ENCODE assay signal across 16 cellular contexts in the genomic region with DNA sequence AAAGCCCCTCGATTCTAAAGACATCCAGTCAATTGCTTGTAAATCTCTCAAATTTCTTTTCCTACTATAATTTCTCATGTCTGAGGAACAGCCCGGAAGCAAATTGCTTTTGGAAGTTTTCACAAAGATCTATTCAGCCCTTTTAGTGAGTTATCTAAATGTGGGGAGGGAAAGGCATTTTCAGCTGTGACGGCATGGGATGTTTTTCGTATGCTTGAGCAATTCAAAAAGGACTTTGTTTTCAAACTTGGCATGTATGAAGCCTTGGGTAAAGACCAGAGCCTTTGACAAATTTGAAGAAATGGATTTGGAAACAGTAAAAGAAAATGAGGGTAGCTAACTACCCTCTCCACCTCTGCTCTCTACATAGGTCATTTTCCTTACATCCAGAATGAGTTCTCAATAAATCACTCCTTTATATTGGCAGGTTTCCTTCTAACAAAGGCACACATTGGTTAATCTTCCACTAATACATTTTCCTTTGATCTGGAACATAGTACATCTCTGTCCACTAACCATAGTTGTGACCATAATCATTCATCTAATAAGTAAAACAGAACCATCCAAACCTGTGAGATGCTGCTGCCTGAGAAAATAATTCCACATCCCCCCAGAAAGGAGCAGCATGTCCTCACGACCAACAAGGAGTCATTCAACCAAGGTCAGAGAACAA.
DNase-seq lines count a peak whose midpoint lies in the region; TF ChIP-seq lines count a peak whose summit lies in the region.
"Had no signal": no experiment of that assay in that cellular context is flagged by ENCODE, and none has a peak within 500 bp of the region (broad histone marks: within the 10 kb centered on the region; RNA-seq: fewer than 3 reads in every experiment).

No MANE protein-coding gene starts in this region.

- H3K9me3 Mint-ChIP-seq in dendritic cell treated with granulocyte-macrophage colony-stimulating factor and Interleukin-4, amounts not matched to agents 40 ng/mL and 50 ng/mL, for 4 days: no peaks in the 10 kb centered on the region
- no peaks in the 10 kb centered on the region for H3K9me3 Mint-ChIP-seq in CD4-positive, alpha-beta memory T cell
- H3K9me3 Mint-ChIP-seq: activated naive CD4-positive, alpha-beta T cell treated with anti-CD3 and anti-CD28 coated beads, Interleukin-2, amount 10 ng/mL, durations not matched to agents 7 days and 5 days had no signal

- H3K9me3 ChIP-seq in left ventricle myocardium inferior (replicated peaks): no peaks in the 10 kb centered on the region
- H3K9me3 ChIP-seq in CD4-positive, alpha-beta memory T cell (ENCODE audit: control insufficient read depth in 1 of 2, low read length in 2 of 2): no peaks in the 10 kb centered on the region
- H3K9me3 ChIP-seq: pancreas had no signal

- intact Hi-C loops in dendritic cell treated with granulocyte-macrophage colony-stimulating factor and Interleukin-4, amounts not matched to agents 40 ng/mL and 50 ng/mL, for 4 days (cut with micrococcal nuclease): loop anchor here (10.0 kb wide), 1 partner anchor 48 kb away; no protein-coding TSS in a partner anchor
- intact Hi-C loops in left ventricle myocardium inferior (cut with micrococcal nuclease): no loop called here
- intact Hi-C loops in CD4-positive, alpha-beta memory T cell (cut with micrococcal nuclease): no loop called here

- TF ChIP-seq CTCF in AG10803 (conservative IDR thresholded peaks at IDR 0.05; ENCODE audit: low read length) (no peak), left ventricle myocardium inferior (IDR thresholded peaks at IDR 0.05; ENCODE audit: borderline replicate concordance) (no peak)

- DNase-seq in AG10803 (ENCODE audit: low read depth) (peak; percentile 40), left ventricle myocardium inferior (no peak), putamen (ENCODE audit: low spot score) (peak; percentile 32), NCI-H748 (lab: John Stamatoyannopoulos, UW; ENCODE audit: unreplicated experiment) (no peak), AG08396 (ENCODE audit: low spot score) (no peak)
- no peak for DNase-seq in activated effector memory CD4-positive, alpha-beta T cell treated with Interleukin-2 at 50 U/mL for 16 hours
- no peak for DNase-seq in CD4-positive, alpha-beta memory T cell
- DNase-seq: activated naive CD4-positive, alpha-beta T cell treated with anti-CD3 and anti-CD28 coated beads, Interleukin-2, amount 10 ng/mL, durations not matched to agents 7 days and 5 days; C1 segment of cervical spinal cord; left colon; NCI-H2029; NCI-H446 treated with DMSO at 0.1 percent for 48 hours; pancreas; stimulated activated CD4-positive, alpha-beta T cell treated with anti-CD3 and anti-CD28 coated beads, Interleukin-2, amount 100 ng/mL, for 48 hours had no signal

- H3K27ac Mint-ChIP-seq in dendritic cell treated with granulocyte-macrophage colony-stimulating factor and Interleukin-4, amounts not matched to agents 40 ng/mL and 50 ng/mL, for 4 days: peak overlapping the region; percentile 49
- no peak overlapping the region for H3K27ac Mint-ChIP-seq in CD4-positive, alpha-beta memory T cell
- H3K27ac Mint-ChIP-seq: activated naive CD4-positive, alpha-beta T cell treated with anti-CD3 and anti-CD28 coated beads, Interleukin-2, amount 10 ng/mL, durations not matched to agents 7 days and 5 days had no signal

- peaks cover 21% of the 10 kb centered on the region for H3K4me1 Mint-ChIP-seq in dendritic cell treated with granulocyte-macrophage colony-stimulating factor and Interleukin-4, amounts not matched to agents 40 ng/mL and 50 ng/mL, for 4 days (ENCODE audit: low read depth)
- H3K4me1 Mint-ChIP-seq in CD4-positive, alpha-beta memory T cell: peaks cover 0 to 5% (median under 1%) of the 10 kb centered on the region in 4 donors

- no peaks in the 10 kb centered on the region for H3K27me3 ChIP-seq in left ventricle myocardium inferior (ENCODE audit: low read depth)
- no peaks in the 10 kb centered on the region for H3K27me3 ChIP-seq in CD4-positive, alpha-beta memory T cell (ENCODE audit: insufficient read depth, low read length)
- H3K27me3 ChIP-seq: pancreas had no signal

- CTCF ChIA-PET in CD4-positive, alpha-beta memory T cell (lab: Charles Lee; ENCODE audit: partially characterized antibody): interaction anchor here (1.3 to 9.0 kb wide), 2 partner anchors 11 to 14 kb away, joined by 3 to 76 read pairs; no protein-coding TSS in a partner anchor

- peaks cover 98% of the 10 kb centered on the region for H3K36me3 Mint-ChIP-seq in dendritic cell treated with granulocyte-macrophage colony-stimulating factor and Interleukin-4, amounts not matched to agents 40 ng/mL and 50 ng/mL, for 4 days (ENCODE audit: low read depth)
- H3K36me3 Mint-ChIP-seq in CD4-positive, alpha-beta memory T cell: peaks cover 67 to 71% of the 10 kb centered on the region in 2 donors

- no peaks in the 10 kb centered on the region for H3K27me3 Mint-ChIP-seq in dendritic cell treated with granulocyte-macrophage colony-stimulating factor and Interleukin-4, amounts not matched to agents 40 ng/mL and 50 ng/mL, for 4 days
- no peaks in the 10 kb centered on the region for H3K27me3 Mint-ChIP-seq in CD4-positive, alpha-beta memory T cell
- H3K27me3 Mint-ChIP-seq: activated naive CD4-positive, alpha-beta T cell treated with anti-CD3 and anti-CD28 coated beads, Interleukin-2, amount 10 ng/mL, durations not matched to agents 7 days and 5 days had no signal

- POLR2A ChIA-PET in CD4-positive, alpha-beta memory T cell (lab: Charles Lee; ENCODE audit: partially characterized antibody): no interaction called here

- H3K27ac ChIP-seq in left ventricle myocardium inferior (replicated peaks): peak overlapping the region; percentile 69
- H3K27ac ChIP-seq in CD4-positive, alpha-beta memory T cell (ENCODE audit: low read depth, low read length): no peak overlapping the region
- H3K27ac ChIP-seq: KMS-11 had no signal

- no peak overlapping the region for H3K4me3 ChIP-seq in AG10803 (ENCODE audit: low read length)
- H3K4me3 ChIP-seq in left ventricle myocardium inferior: no peak overlapping the region
- no peak overlapping the region for H3K4me3 ChIP-seq in CD4-positive, alpha-beta memory T cell (ENCODE audit: low read length in 2 of 2)
- H3K4me3 ChIP-seq: pancreas had no signal

- H3K4me3 Mint-ChIP-seq in dendritic cell treated with granulocyte-macrophage colony-stimulating factor and Interleukin-4, amounts not matched to agents 40 ng/mL and 50 ng/mL, for 4 days: no peak overlapping the region
- no peak overlapping the region for H3K4me3 Mint-ChIP-seq in CD4-positive, alpha-beta memory T cell
- H3K4me3 Mint-ChIP-seq: activated naive CD4-positive, alpha-beta T cell treated with anti-CD3 and anti-CD28 coated beads, Interleukin-2, amount 10 ng/mL, durations not matched to agents 7 days and 5 days had no signal

- H3K36me3 ChIP-seq in left ventricle myocardium inferior: peaks cover 15% of the 10 kb centered on the region
- H3K36me3 ChIP-seq in CD4-positive, alpha-beta memory T cell (ENCODE audit: insufficient read depth, low read length): peaks cover 30% of the 10 kb centered on the region

- peaks cover 53% of the 10 kb centered on the region for H3K4me1 ChIP-seq in left ventricle myocardium inferior
- no peaks in the 10 kb centered on the region for H3K4me1 ChIP-seq in CD4-positive, alpha-beta memory T cell (ENCODE audit: insufficient read depth, low read length)

Comparison
In these comparisons a context has a peak if more than half of its experiments do, and no peak if none do; other contexts are left out.
1. DNase-seq: peak in AG10803 (single experiment) and putamen (single experiment); none in left ventricle myocardium inferior (single experiment), NCI-H748 (single experiment), activated effector memory CD4-positive, alpha-beta T cell treated with Interleukin-2 at 50 U/mL for 16 hours (single experiment), CD4-positive, alpha-beta memory T cell (0 of 5) and AG08396 (single experiment).